Comparison of ENCODE assay signal across 21 cellular contexts in the genomic region with DNA sequence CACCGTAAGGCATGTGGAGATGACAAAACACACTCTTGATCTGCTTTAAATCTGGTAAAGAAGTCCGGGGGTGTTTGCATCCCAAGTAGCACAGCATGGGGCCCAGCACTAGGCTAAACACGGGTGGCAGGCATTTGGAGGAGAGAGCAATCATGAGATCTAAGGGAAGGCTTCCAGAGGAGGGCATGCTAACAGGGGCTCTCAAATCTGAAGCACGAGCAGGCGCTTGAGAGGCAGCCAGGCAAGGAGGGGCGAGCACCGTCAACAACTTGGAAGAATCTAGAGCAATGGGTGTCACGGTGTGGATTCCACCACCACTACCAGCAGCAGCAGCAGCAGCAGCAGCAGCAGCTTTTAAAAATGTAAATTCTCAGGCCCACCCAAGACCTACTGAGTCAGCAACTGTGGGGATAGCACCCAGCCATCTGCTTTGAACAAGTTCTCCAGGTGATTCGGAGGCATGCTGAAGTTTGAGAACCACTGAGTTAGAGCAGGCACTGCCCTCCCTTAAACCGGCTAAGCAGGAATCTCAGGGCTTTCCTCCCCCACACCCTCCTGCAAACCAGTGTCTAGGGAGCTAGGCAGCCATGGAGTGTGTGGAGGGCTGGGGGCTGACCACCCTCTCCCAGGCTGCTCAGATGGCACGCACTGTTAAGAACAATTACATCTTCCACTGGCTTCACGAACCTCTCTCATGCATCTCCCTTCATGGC.
DNase-seq lines count a peak whose midpoint lies in the region; ATAC-seq, FAIRE-seq and TF ChIP-seq lines count a peak whose summit lies in the region.
"Had no signal": no experiment of that assay in that cellular context is flagged by ENCODE, and none has a peak within 500 bp of the region (broad histone marks: within the 10 kb centered on the region; RNA-seq: fewer than 3 reads in every experiment).

No MANE protein-coding gene starts in this region.

- no peak for TF ChIP-seq CTCF in bronchial epithelial cell (IDR thresholded peaks at IDR 0.05; ENCODE audit: insufficient read depth, low read length, severe bottlenecking)
- TF ChIP-seq CTCF in left lung (IDR thresholded peaks at IDR 0.05) = no peak
- no peak for TF ChIP-seq CTCF in thyroid gland (IDR thresholded peaks at IDR 0.05)
- TF ChIP-seq CTCF in esophagus squamous epithelium (IDR thresholded peaks at IDR 0.05) = no peak

- no peaks in the 10 kb centered on the region for H3K9me3 ChIP-seq in left lung
- no peaks in the 10 kb centered on the region for H3K9me3 ChIP-seq in thyroid gland
- no peaks in the 10 kb centered on the region for H3K9me3 ChIP-seq in esophagus squamous epithelium
- H3K9me3 ChIP-seq: BE2C had no signal

- ATAC-seq in left lung (peak; percentile 76), left lobe of liver (no peak)
- ATAC-seq: HCT116 had no signal

- H3K4me3 ChIP-seq in bronchial epithelial cell (ENCODE audit: low read depth, low read length) = no peak overlapping the region
- H3K4me3 ChIP-seq in left lung = no peak overlapping the region
- no peak overlapping the region for H3K4me3 ChIP-seq in thyroid gland (replicated peaks in 1 of 3)
- H3K4me3 ChIP-seq in esophagus squamous epithelium = no peak overlapping the region
- H3K4me3 ChIP-seq: GM23248 had no signal

- peak; percentile 3 for DNase-seq in DMS79 treated with DMSO at 0.1 percent for 48 hours (lab: John Stamatoyannopoulos, UW)
- no peak for DNase-seq in DMS79 (lab: John Stamatoyannopoulos, UW)
- peak; percentile 20 for DNase-seq in bronchial epithelial cell (ENCODE audit: low read depth)
- no peak for DNase-seq in left lung
- peak; percentile 73 to 75 for DNase-seq in thyroid gland
- DNase-seq in head of caudate nucleus = no peak
- DNase-seq in esophagus squamous epithelium (lab: John Stamatoyannopoulos, UW) = no peak
- DNase-seq in left lobe of liver (ENCODE audit: low spot score) = no peak
- DNase-seq: BE2C; CD4-positive, alpha-beta memory T cell; GM23248; MV-4-11; NCI-H1417; NCI-H187 treated with DMSO at 0.1 percent for 48 hours; NCI-H748 treated with DMSO at 0.1 percent for 48 hours; OCI-M1; RPMI8226; SIG-M5 had no signal

- H3K27me3 ChIP-seq in bronchial epithelial cell (ENCODE audit: control insufficient read depth, insufficient read depth, low read length) = no peaks in the 10 kb centered on the region
- no peaks in the 10 kb centered on the region for H3K27me3 ChIP-seq in left lung
- no peaks in the 10 kb centered on the region for H3K27me3 ChIP-seq in thyroid gland
- no peaks in the 10 kb centered on the region for H3K27me3 ChIP-seq in esophagus squamous epithelium
- H3K27me3 ChIP-seq: BE2C had no signal

- TF ChIP-seq POLR2A in thyroid gland (IDR thresholded peaks at IDR 0.05) (no peak), esophagus squamous epithelium (IDR thresholded peaks at IDR 0.05) (no peak)

- FAIRE-seq in bronchial epithelial cell (lab: Jason Lieb, UNC) = no peak
- FAIRE-seq: G401.6 had no signal

- H3K4me1 ChIP-seq in left lung = no peaks in the 10 kb centered on the region
- H3K4me1 ChIP-seq in thyroid gland = peaks cover 3 to 13% of the 10 kb centered on the region in 2 donors
- H3K4me1 ChIP-seq in esophagus squamous epithelium = no peaks in the 10 kb centered on the region
- H3K4me1 ChIP-seq: BE2C had no signal

- intact Hi-C loops in left lung (cut with DNase I) = no loop called here
- intact Hi-C loops in thyroid gland (cut with DNase I) = no loop called here
- intact Hi-C loops in head of caudate nucleus (cut with DNase I) = no loop called here
- intact Hi-C loops in esophagus squamous epithelium (cut with DNase I) = no loop called here

- H3K36me3 ChIP-seq in bronchial epithelial cell (ENCODE audit: control insufficient read depth, insufficient read depth, low read length) (no peaks in the 10 kb centered on the region), left lung (peaks cover 0 to 33% of the 10 kb centered on the region in 2 donors), thyroid gland (no peaks in the 10 kb centered on the region), esophagus squamous epithelium (peaks cover 0 to 10% (median 0%) of the 10 kb centered on the region in 3 donors)
- H3K36me3 ChIP-seq: BE2C had no signal

- WGBS in thyroid gland, 2 donors = 27 to 55% methylated on average over 1 to 9 of the region's 12 CpGs
- WGBS in esophagus squamous epithelium, 2 donors = 71 to 72% methylated on average over 2 to 11 of the region's 12 CpGs

- no peak overlapping the region for H3K27ac ChIP-seq in left lung
- H3K27ac ChIP-seq in thyroid gland = peak overlapping the region; percentile 52 to 76 (median 73)
- H3K27ac ChIP-seq in esophagus squamous epithelium = no peak overlapping the region
- H3K27ac ChIP-seq: 22Rv1, GM23248 had no signal

Comparison
In these comparisons a context has a peak if more than half of its experiments do, and no peak if none do; other contexts are left out.
1. DNase-seq: peak in DMS79 treated with DMSO at 0.1 percent for 48 hours (single experiment), bronchial epithelial cell (single experiment) and thyroid gland (2 of 2); none in DMS79 (single experiment), left lung (0 of 2), head of caudate nucleus (0 of 42), esophagus squamous epithelium (single experiment) and left lobe of liver (single experiment).
2. H3K27ac ChIP-seq: peak in thyroid gland (3 of 3); none in left lung (0 of 2) and esophagus squamous epithelium (0 of 4).